20 cellular contexts compared by ENCODE assay signal in genomic region chr6:163645560-163645959, GRCh38.
DNase-seq lines count a peak whose midpoint lies in the region; ATAC-seq and TF ChIP-seq lines count a peak whose summit lies in the region.
"Had no signal": no experiment of that assay in that cellular context is flagged by ENCODE, and none has a peak within 500 bp of the region (broad histone marks: within the 10 kb centered on the region; RNA-seq: fewer than 3 reads in every experiment).

No MANE protein-coding gene starts in this region.

- no peak overlapping the region for H2AFZ ChIP-seq in mammary epithelial cell (ENCODE audit: low read depth, low read length)

- H3K27me3 ChIP-seq in mammary epithelial cell (ENCODE audit: insufficient read depth, low read length) (no peaks in the 10 kb centered on the region), foreskin keratinocyte (no peaks in the 10 kb centered on the region), heart left ventricle (no peaks in the 10 kb centered on the region)

- H3K4me1 ChIP-seq in mammary epithelial cell (ENCODE audit: insufficient read depth, low read length) (no peaks in the 10 kb centered on the region), foreskin keratinocyte (no peaks in the 10 kb centered on the region), heart left ventricle (peaks cover 0 to 5% (median 0%) of the 10 kb centered on the region in 12 donors)

- WGBS in mammary epithelial cell (ENCODE audit: low coverage, missing lambda C conversion rate) = 46% methylated on average over 10 of the region's 10 CpGs
- 87 to 93% (median 88%) methylated on average over 10 of the region's 10 CpGs for WGBS in heart left ventricle, 4 donors

- no peaks in the 10 kb centered on the region for H3K4me1 Mint-ChIP-seq in mesothelial cell of epicardium
- H3K4me1 Mint-ChIP-seq: CD14-positive monocyte had no signal

- no peaks in the 10 kb centered on the region for H3K36me3 ChIP-seq in mammary epithelial cell (ENCODE audit: insufficient read depth, low read length)
- H3K36me3 ChIP-seq in heart left ventricle = no peaks in the 10 kb centered on the region

- in situ Hi-C loops in mammary epithelial cell (cut with MboI; ENCODE audit: low sequenced_read_pairs in 2 of 2) = no loop called here

- intact Hi-C loops in mammary epithelial cell (cut with micrococcal nuclease) (no loop called here), heart left ventricle (cut with DNase I) (no loop called here)

- H3K4me3 ChIP-seq in mammary epithelial cell (replicated peaks in 1 of 3; ENCODE audit: insufficient read depth in 1 of 3, low read depth in 2 of 3, low read length in 3 of 3) = no peak overlapping the region
- no peak overlapping the region for H3K4me3 ChIP-seq in heart left ventricle

- H3K4me3 Mint-ChIP-seq in mesothelial cell of epicardium = no peak overlapping the region
- H3K4me3 Mint-ChIP-seq: CD14-positive monocyte had no signal

- no peak overlapping the region for H3K27ac Mint-ChIP-seq in mesothelial cell of epicardium

- TF ChIP-seq POLR2A in heart left ventricle (IDR thresholded peaks at IDR 0.05) = no peak

- TF ChIP-seq CTCF in mammary epithelial cell (conservative IDR thresholded peaks at IDR 0.05 in 1 of 2, IDR thresholded peaks at IDR 0.05 in 1 of 2; ENCODE audit: extremely low read depth in 1 of 2, insufficient read depth in 1 of 2, low read depth in 1 of 2, low read length in 2 of 2) = no peak
- TF ChIP-seq CTCF in foreskin keratinocyte (conservative IDR thresholded peaks at IDR 0.05) = no peak
- no peak for TF ChIP-seq CTCF in mesothelial cell of epicardium (IDR thresholded peaks at IDR 0.05; ENCODE audit: unreplicated experiment)
- TF ChIP-seq CTCF in heart left ventricle (IDR thresholded peaks at IDR 0.05) = no peak

- dilution Hi-C loops in mammary epithelial cell (cut with HindIII; ENCODE audit: low sequenced_read_pairs) = no loop called here

- no peaks in the 10 kb centered on the region for H3K27me3 Mint-ChIP-seq in mesothelial cell of epicardium (ENCODE audit: low read depth)

- no peaks in the 10 kb centered on the region for H3K9me3 Mint-ChIP-seq in mesothelial cell of epicardium

- H3K36me3 Mint-ChIP-seq in mesothelial cell of epicardium = no peaks in the 10 kb centered on the region
- H3K36me3 Mint-ChIP-seq: CD14-positive monocyte had no signal

- DNase-seq in M059J (ENCODE audit: low read depth) (peak; percentile 18), mammary epithelial cell (peak; percentile 3), foreskin keratinocyte (peak; percentile 61 to 73), mesothelial cell of epicardium (ENCODE audit: low spot score in 2 of 2, unreplicated experiment in 2 of 2) (no peak), AML-193 (lab: John Stamatoyannopoulos, UW) (no peak), DMS153 (lab: John Stamatoyannopoulos, UW) (no peak), heart left ventricle (no peak)
- DNase-seq: ACHN, DMS 273 treated with DMSO at 0.1 percent for 48 hours, GOT3, NCI-H1417 treated with DMSO at 0.1 percent for 48 hours, NCI-H187 treated with DMSO at 0.1 percent for 48 hours, NCI-H2227 treated with DMSO at 0.1 percent for 48 hours, NCI-H524, NCI-H82, SIG-M5 had no signal

- H3K9ac ChIP-seq in mammary epithelial cell (ENCODE audit: insufficient read depth, low read length) = no peak overlapping the region
- H3K9ac ChIP-seq: KMS-11 had no signal

- CTCF ChIA-PET in mammary epithelial cell (lab: Charles Lee; ENCODE audit: low non-redundant PET) = no interaction called here

- H3K4me2 ChIP-seq in mammary epithelial cell (ENCODE audit: insufficient read depth, low read depth, low read length) = no peak overlapping the region
- H3K4me2 ChIP-seq: KMS-11 had no signal

- no peaks in the 10 kb centered on the region for H3K79me2 ChIP-seq in mammary epithelial cell (ENCODE audit: insufficient read depth, low read length)

- no peaks in the 10 kb centered on the region for H4K20me1 ChIP-seq in mammary epithelial cell (ENCODE audit: insufficient read depth, low read length)

- H3K9me3 ChIP-seq in mammary epithelial cell (replicated peaks; ENCODE audit: insufficient read depth, low read length) (no peaks in the 10 kb centered on the region), heart left ventricle (no peaks in the 10 kb centered on the region)

- ATAC-seq in foreskin keratinocyte (peak; percentile 89), heart left ventricle (no peak)
- ATAC-seq: HepG2, SK-N-SH treated with all-trans-retinoic acid at 6 μM for 48 hours had no signal

- no TSS peak for BruUV-seq in mammary epithelial cell (replicated peaks; lab: Mats Ljungman, UMichigan)

- H3K27ac ChIP-seq in mammary epithelial cell (ENCODE audit: insufficient read depth, low read depth, low read length) (no peak overlapping the region), foreskin keratinocyte (no peak overlapping the region), heart left ventricle (no peak overlapping the region)
- H3K27ac ChIP-seq: KMS-11 had no signal

Comparison
In these comparisons a context has a peak if more than half of its experiments do, and no peak if none do; other contexts are left out.
1. DNase-seq: peak in M059J (single experiment), mammary epithelial cell (single experiment) and foreskin keratinocyte (2 of 2); none in mesothelial cell of epicardium (0 of 2), AML-193 (0 of 2), DMS153 (single experiment) and heart left ventricle (0 of 5).